ENCODE assay signal across 26 cellular contexts in the genomic region with DNA sequence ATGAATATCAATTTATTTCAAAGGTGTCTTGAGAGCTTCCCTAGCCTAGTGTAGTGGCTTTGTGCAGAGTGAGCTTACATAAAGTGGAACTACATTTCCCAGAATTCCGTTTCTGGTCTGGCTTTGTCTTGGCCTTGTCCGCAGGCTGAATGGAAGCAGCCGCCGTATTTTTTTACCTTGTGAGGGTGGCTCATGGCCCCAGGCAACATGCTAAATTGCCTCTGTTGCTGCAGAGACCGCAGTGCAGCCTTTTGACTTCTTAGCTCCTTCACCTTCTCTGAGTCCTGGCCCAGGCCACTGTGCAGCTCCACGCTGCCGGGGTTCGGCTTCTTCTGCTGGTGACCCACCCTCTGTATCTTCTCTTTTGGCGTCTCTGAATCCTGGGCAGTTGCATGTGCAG.
DNase-seq lines count a peak whose midpoint lies in the region; ATAC-seq lines count a peak whose summit lies in the region.
"Had no signal": no experiment of that assay in that cellular context is flagged by ENCODE, and none has a peak within 500 bp of the region (broad histone marks: within the 10 kb centered on the region; RNA-seq: fewer than 3 reads in every experiment).

No MANE protein-coding gene starts in this region.

- H3K27me3 ChIP-seq in SJSA1 (replicated peaks), result no peaks in the 10 kb centered on the region
- H3K27me3 ChIP-seq: cardiac muscle cell, left lung, MG63, ovary, thyroid gland had no signal

- no peaks in the 10 kb centered on the region for H3K9me3 ChIP-seq in SJSA1 (replicated peaks)
- H3K9me3 ChIP-seq: mucosa of descending colon, thyroid gland had no signal

- no peak for ATAC-seq in GM21526 (IDR thresholded peaks at IDR 0.05; ENCODE audit: low FRiP score, unreplicated experiment)
- ATAC-seq: GM12878; left lung; mucosa of descending colon; sciatic nerve; stimulated activated naive B cell treated with anti-CD40 and anti-IgM and Interleukin-4, amounts not matched to agents 10 μg/mL and 1 μg/mL and 100 μg/mL, for 72 hours had no signal

- H3K4me3 ChIP-seq in SJSA1, result no peak overlapping the region
- H3K4me3 ChIP-seq: cardiac muscle cell, GM12878, left lung, MG63, mucosa of descending colon, ovary, thyroid gland had no signal

- peak overlapping the region; percentile 89 for H3K27ac ChIP-seq in SJSA1
- H3K27ac ChIP-seq: 22Rv1, cardiac muscle cell, left lung, ovary, thyroid gland had no signal

- no peaks in the 10 kb centered on the region for H3K36me3 ChIP-seq in SJSA1
- H3K36me3 ChIP-seq: cardiac muscle cell, left lung, MG63, ovary, thyroid gland had no signal

- DNase-seq in DMS53 (lab: John Stamatoyannopoulos, UW) (peak; percentile 21), DMS53 treated with DMSO at 0.1 percent for 48 hours (lab: John Stamatoyannopoulos, UW; ENCODE audit: unreplicated experiment) (no peak), SJSA1 (ENCODE audit: low read depth in 1 of 2, low spot score in 2 of 2) (peak in 1 of 2 experiments; percentile 19), iPS-NIHi7 (ENCODE audit: extremely low spot score) (peak; percentile 50), superior temporal gyrus (ENCODE audit: extremely low spot score) (peak; percentile 37), nucleus accumbens (lab: John Stamatoyannopoulos, UW) (no peak)
- DNase-seq in activated CD4-positive, CD25-positive, alpha-beta regulatory T cell (lab: John Stamatoyannopoulos, UW), result no peak
- DNase-seq: activated CD4-positive, alpha-beta T cell treated with anti-CD3 and anti-CD28 coated beads, Interleukin-2, amount 50 U/mL, for 4 hours; activated naive CD4-positive, alpha-beta T cell; amniotic stem cell; Caco-2; GF-D8; HCEC 1CT; MG63; mucosa of descending colon; NCI-H1694 treated with DMSO at 0.1 percent for 48 hours; ovary; RPMI8226; stimulated activated naive B cell treated with anti-CD40 and anti-IgM and Interleukin-4, amounts not matched to agents 10 μg/mL and 1 μg/mL and 100 μg/mL, for 72 hours; thyroid gland had no signal

- H3K4me1 ChIP-seq in SJSA1 (replicated peaks), result peaks cover 25% of the 10 kb centered on the region
- H3K4me1 ChIP-seq: left lung, thyroid gland had no signal

Comparison
In these comparisons a context has a peak if more than half of its experiments do, and no peak if none do; other contexts are left out.
1. DNase-seq: peak in DMS53 (single experiment), iPS-NIHi7 (single experiment) and superior temporal gyrus (single experiment); none in DMS53 treated with DMSO at 0.1 percent for 48 hours (single experiment), activated CD4-positive, CD25-positive, alpha-beta regulatory T cell (0 of 4) and nucleus accumbens (0 of 56).